ENCODE assay signal across 6 cellular contexts in the genomic region with DNA sequence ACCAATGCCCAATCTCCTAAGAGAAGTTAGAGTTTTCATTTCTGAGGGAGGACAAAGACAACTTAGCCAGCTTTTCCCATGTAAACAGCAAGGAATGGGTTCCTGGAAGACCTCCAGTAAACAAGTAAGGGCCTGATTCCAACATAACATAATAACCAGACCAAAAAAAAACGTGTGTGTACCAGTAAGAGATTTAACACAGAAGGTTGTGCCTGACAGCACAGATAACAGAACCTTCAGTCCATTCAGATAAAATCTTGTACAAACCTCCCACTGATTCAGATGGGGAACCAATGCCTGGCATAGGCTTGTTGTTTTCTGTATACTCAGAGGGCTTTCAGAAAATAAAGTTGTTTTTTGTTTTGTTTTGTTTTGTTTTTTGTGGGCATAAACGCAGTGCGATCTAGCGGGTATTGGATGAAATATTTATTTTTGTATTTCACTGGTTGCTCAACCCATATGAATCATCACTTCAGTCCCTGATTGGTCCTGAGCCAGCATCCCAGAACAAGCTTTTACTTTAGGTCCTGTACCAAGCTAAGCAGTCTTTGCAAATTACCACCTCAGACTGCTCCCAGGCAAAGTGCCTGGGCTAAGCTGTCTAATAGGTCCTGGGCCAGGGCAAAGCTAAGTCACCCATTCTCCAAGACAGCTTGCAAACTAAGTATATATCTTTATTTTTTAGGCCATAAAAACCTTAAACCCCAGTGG. TPM values are rescaled to one million over a fixed set of nuclear protein-coding genes. Genes with fewer than 3 reads are reported as not detected.
"Had no signal": no experiment of that assay in that cellular context is flagged by ENCODE, and none has a peak within 500 bp of the region (broad histone marks: within the 10 kb centered on the region; RNA-seq: fewer than 3 reads in every experiment).

No MANE protein-coding gene starts in this region.

RNA-seq across cellular contexts. Expression of gene CDY1B, which starts 8.7 kb away (rescaled TPM):
- total RNA-seq: K562, M059J, PC-3, Peyer's patch, RPMI7951, SJSA1 had no signal
